ENCODE assay signal across 8 cellular contexts in genomic region chr19:38033658-38034150, GRCh38.
DNase-seq lines count a peak whose midpoint lies in the region; ATAC-seq and TF ChIP-seq lines count a peak whose summit lies in the region.
"Had no signal": no experiment of that assay in that cellular context is flagged by ENCODE, and none has a peak within 500 bp of the region (broad histone marks: within the 10 kb centered on the region; RNA-seq: fewer than 3 reads in every experiment).

No MANE protein-coding gene starts in this region.

- no peaks in the 10 kb centered on the region for H3K9me2 ChIP-seq in SU-DHL-6 (replicated peaks; ENCODE audit: insufficient read depth, low read length)

- H3K4me3 Mint-ChIP-seq in activated CD4-positive, alpha-beta memory T cell treated with anti-CD3 and anti-CD28 coated beads, Interleukin-2, amount 10 ng/mL, durations not matched to agents 7 days and 5 days = no peak overlapping the region

- no peaks in the 10 kb centered on the region for H3K27me3 Mint-ChIP-seq in activated CD4-positive, alpha-beta memory T cell treated with anti-CD3 and anti-CD28 coated beads, Interleukin-2, amount 10 ng/mL, durations not matched to agents 7 days and 5 days

- H3K4me1 ChIP-seq in thymus (ENCODE audit: control insufficient read depth, insufficient read depth, low read length) = no peaks in the 10 kb centered on the region
- no peaks in the 10 kb centered on the region for H3K4me1 ChIP-seq in aorta (ENCODE audit: control insufficient read depth in 1 of 2, insufficient read depth in 2 of 2, low read length in 2 of 2)

- H3K9me3 Mint-ChIP-seq in activated CD4-positive, alpha-beta memory T cell treated with anti-CD3 and anti-CD28 coated beads, Interleukin-2, amount 10 ng/mL, durations not matched to agents 7 days and 5 days = no peaks in the 10 kb centered on the region

- H4K20me1 ChIP-seq in SU-DHL-6 (ENCODE audit: low read depth, low read length) = no peaks in the 10 kb centered on the region

- ATAC-seq in GM19328 (IDR thresholded peaks at IDR 0.05; ENCODE audit: unreplicated experiment) (peak; percentile 76), HG03039 (IDR thresholded peaks at IDR 0.05; ENCODE audit: unreplicated experiment) (peak; percentile 44), aorta (ENCODE audit: low FRiP score) (no peak)

- peaks cover 23% of the 10 kb centered on the region for H3F3A ChIP-seq in SU-DHL-6 (ENCODE audit: insufficient read depth)

- TF ChIP-seq CTCF in SU-DHL-6 (IDR thresholded peaks at IDR 0.05; ENCODE audit: insufficient read depth, low read length, poor library complexity, severe bottlenecking) = no peak

- H3K36me3 Mint-ChIP-seq in activated CD4-positive, alpha-beta memory T cell treated with anti-CD3 and anti-CD28 coated beads, Interleukin-2, amount 10 ng/mL, durations not matched to agents 7 days and 5 days (ENCODE audit: low read depth) = no peaks in the 10 kb centered on the region

- H3K9me3 ChIP-seq in SU-DHL-6 (ENCODE audit: insufficient read depth, low read length) (no peaks in the 10 kb centered on the region), thymus (ENCODE audit: control insufficient read depth) (no peaks in the 10 kb centered on the region), aorta (ENCODE audit: control insufficient read depth, low read length) (no peaks in the 10 kb centered on the region)

- H3K27me3 ChIP-seq in SU-DHL-6 (ENCODE audit: low read length) (no peaks in the 10 kb centered on the region), thymus (ENCODE audit: control insufficient read depth, insufficient read depth) (no peaks in the 10 kb centered on the region), aorta (ENCODE audit: control insufficient read depth in 1 of 2, insufficient read depth in 2 of 2, low read length in 1 of 2) (no peaks in the 10 kb centered on the region)

- POLR2A ChIA-PET in activated CD4-positive, alpha-beta memory T cell treated with anti-CD3 and anti-CD28 coated beads, Interleukin-2, amount 10 ng/mL, durations not matched to agents 7 days and 5 days (lab: Charles Lee) = no interaction called here

- DNase-seq in aorta = no peak
- no peak for DNase-seq in NCI-H1092 treated with DMSO at 0.1 percent for 48 hours (lab: John Stamatoyannopoulos, UW)
- DNase-seq in activated CD4-positive, alpha-beta memory T cell treated with anti-CD3 and anti-CD28 coated beads, Interleukin-2, amount 10 ng/mL, durations not matched to agents 7 days and 5 days = no peak
- DNase-seq: activated T-cell treated with anti-CD3 and anti-CD28 coated beads, Interleukin-2, amount 50 U/mL, for 1 hour had no signal

- CTCF ChIA-PET in activated CD4-positive, alpha-beta memory T cell treated with anti-CD3 and anti-CD28 coated beads, Interleukin-2, amount 10 ng/mL, durations not matched to agents 7 days and 5 days (lab: Charles Lee) = interaction anchor here (0.6 kb wide), 1 partner anchor 131 kb away, joined by 3 read pairs; no protein-coding TSS in a partner anchor

- H3K27ac ChIP-seq in SU-DHL-6 (ENCODE audit: low read depth, low read length) (peak overlapping the region; percentile 86), thymus (ENCODE audit: low read depth) (peak overlapping the region; percentile 54), aorta (ENCODE audit: low read depth in 1 of 2, low read length in 2 of 2) (no peak overlapping the region)

- no peaks in the 10 kb centered on the region for H3K4me1 Mint-ChIP-seq in activated CD4-positive, alpha-beta memory T cell treated with anti-CD3 and anti-CD28 coated beads, Interleukin-2, amount 10 ng/mL, durations not matched to agents 7 days and 5 days

- intact Hi-C loops in aorta (cut with DNase I) = no loop called here

- peak overlapping the region; percentile 56 for H3K4me2 ChIP-seq in SU-DHL-6 (ENCODE audit: low read depth, low read length, poor library complexity, severe bottlenecking)

- WGBS in thymus = 84% methylated on average over 12 of the region's 12 CpGs
- 88% methylated on average over 12 of the region's 12 CpGs for WGBS in aorta, 2 donors

- no peak overlapping the region for H3K4me3 ChIP-seq in SU-DHL-6 (ENCODE audit: insufficient read depth, low read length, poor library complexity, severe bottlenecking)
- no peak overlapping the region for H3K4me3 ChIP-seq in thymus (ENCODE audit: low read length)
- no peak overlapping the region for H3K4me3 ChIP-seq in aorta (ENCODE audit: low read length in 2 of 2)

- H3K79me2 ChIP-seq in SU-DHL-6 (ENCODE audit: insufficient read depth, low read length) = peaks cover 61% of the 10 kb centered on the region

- H2AFZ ChIP-seq in SU-DHL-6 (ENCODE audit: low read depth, low read length, severe bottlenecking) = no peak overlapping the region

- H3K9ac ChIP-seq in SU-DHL-6 (ENCODE audit: low read length) = peak overlapping the region; percentile 43

- H3K27ac Mint-ChIP-seq in activated CD4-positive, alpha-beta memory T cell treated with anti-CD3 and anti-CD28 coated beads, Interleukin-2, amount 10 ng/mL, durations not matched to agents 7 days and 5 days = no peak overlapping the region

- H3K36me3 ChIP-seq in SU-DHL-6 (ENCODE audit: low read length) (peaks cover 16% of the 10 kb centered on the region; the same call in 1 of the 2 replicates), thymus (ENCODE audit: control insufficient read depth, insufficient read depth) (peaks cover 5% of the 10 kb centered on the region), aorta (ENCODE audit: control insufficient read depth in 1 of 2, insufficient read depth in 2 of 2, low read length in 1 of 2) (no peaks in the 10 kb centered on the region)

Comparison
In these comparisons a context has a peak if more than half of its experiments do, and no peak if none do; other contexts are left out.
1. H3K27ac ChIP-seq: peak in SU-DHL-6 (single experiment) and thymus (single experiment); none in aorta (0 of 2).